34 cellular contexts compared by ENCODE assay signal in the genomic region with DNA sequence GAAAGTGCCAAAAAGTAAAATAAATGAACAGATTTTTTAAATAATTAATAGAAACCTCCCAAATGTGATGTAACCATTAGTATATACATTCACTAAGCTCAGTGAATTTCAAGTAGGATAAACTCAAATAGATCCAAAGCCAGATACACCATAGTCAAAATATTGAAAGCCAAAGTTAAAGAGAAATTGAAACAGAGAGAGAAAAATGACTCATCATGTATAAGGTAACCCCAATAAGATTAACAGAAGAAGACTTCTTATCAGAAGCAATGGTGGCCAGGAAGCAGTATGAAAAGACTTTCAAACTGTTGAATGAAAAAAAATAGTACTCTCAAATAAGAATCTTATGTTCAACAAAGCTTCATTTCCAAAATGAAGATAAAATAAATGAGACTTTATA.
A peak's percentile ranks its signal among the peaks of the same experiment; 100 is the strongest.
DNase-seq lines count a peak whose midpoint lies in the region; ATAC-seq and TF ChIP-seq lines count a peak whose summit lies in the region.
"Had no signal": no experiment of that assay in that cellular context is flagged by ENCODE, and none has a peak within 500 bp of the region (broad histone marks: within the 10 kb centered on the region; RNA-seq: fewer than 3 reads in every experiment).

No MANE protein-coding gene starts in this region.

- H3K9me3 ChIP-seq in OCI-LY3 (ENCODE audit: insufficient read depth, low read length), result no peaks in the 10 kb centered on the region
- H3K9me3 ChIP-seq: esophagus muscularis mucosa, heart left ventricle, upper lobe of left lung had no signal

- H3K4me2 ChIP-seq in OCI-LY3 (ENCODE audit: low read length), result 0 out of 2 replicates have a peak overlapping the region, but pooled peaks have one; percentile 10
- H3K4me2 ChIP-seq: GM23338 had no signal

- DNase-seq in GM13977 (ENCODE audit: low spot score), result peak; percentile 1
- no peak for DNase-seq in NOMO-1 (lab: John Stamatoyannopoulos, UW; ENCODE audit: unreplicated experiment in 2 of 2)
- DNase-seq in NCI-H2196 treated with DMSO at 0.1 percent for 48 hours (lab: John Stamatoyannopoulos, UW; ENCODE audit: unreplicated experiment), result no peak
- DNase-seq in stimulated activated naive CD8-positive, alpha-beta T cell treated with anti-CD3 and anti-CD28 coated beads, Interleukin-15, amount 100 ng/mL, for 72 hours, result no peak
- DNase-seq in NCI-H526 treated with DMSO at 0.1 percent for 48 hours (lab: John Stamatoyannopoulos, UW), result no peak
- DNase-seq: activated CD4-positive, alpha-beta memory T cell treated with anti-CD3 and anti-CD28 coated beads for 36 hours; activated CD4-positive, alpha-beta T cell treated with anti-CD3 and anti-CD28 coated beads for 1 hour; activated CD8-positive, alpha-beta memory T cell treated with anti-CD3 and anti-CD28 coated beads, Interleukin-2, amount 50 U/mL, for 4 hours; activated naive CD4-positive, alpha-beta T cell treated with anti-CD3 and anti-CD28 coated beads, Interleukin-2, amount 50 U/mL, for 16 hours; amygdala; brain microvascular endothelial cell; DMS79; foreskin fibroblast; heart left ventricle; HFFc6; kidney; NCI-H1092 treated with DMSO at 0.1 percent for 48 hours; NCI-H187; NCI-H524; PC-3; substantia nigra; upper lobe of left lung had no signal

- no peak overlapping the region for H3K27ac Mint-ChIP-seq in stimulated activated naive CD8-positive, alpha-beta T cell treated with anti-CD3 and anti-CD28 coated beads, Interleukin-15, amount 100 ng/mL, for 72 hours
- H3K27ac Mint-ChIP-seq: activated CD4-positive, alpha-beta memory T cell treated with anti-CD3 and anti-CD28 coated beads for 36 hours; activated T-helper 1 cell treated with anti-CD3 and anti-CD28 coated beads, Interleukin-12 subunit alpha, Interleukin-12 subunit beta, Interleukin-2, Interleukin-4 antibody, amounts not matched to agents 30 ng/mL and 10 ng/mL and 1 ng/mL, durations not matched to agents 14 hours and 24 hours and 36 hours; CD14-positive monocyte; GM23338; HFFc6; mesothelial cell of epicardium; stimulated activated memory B cell treated with anti-CD40 and anti-IgM and Interleukin-4, amounts not matched to agents 10 μg/mL and 1 μg/mL and 100 μg/mL, for 72 hours; T-helper 1 cell treated with Interleukin-12 subunit alpha and Interleukin-12 subunit beta and Interleukin-4 antibody, amounts not matched to agents 30 μg/mL and 1 μg/mL, for 36 hours had no signal

- no peak overlapping the region for H3K9ac ChIP-seq in OCI-LY3 (ENCODE audit: low read length)

- no peak overlapping the region for H3K27ac ChIP-seq in OCI-LY3 (ENCODE audit: low read length)
- H3K27ac ChIP-seq: brain microvascular endothelial cell, esophagus muscularis mucosa, heart left ventricle, SK-N-MC, skin epidermis, upper lobe of left lung had no signal

- H3K4me3 ChIP-seq in OCI-LY3 (ENCODE audit: low read length), result no peak overlapping the region
- H3K4me3 ChIP-seq: esophagus muscularis mucosa, GM23338, heart left ventricle, SK-N-MC, skin epidermis, upper lobe of left lung had no signal

- H3K79me2 ChIP-seq in OCI-LY3 (ENCODE audit: low read length), result no peaks in the 10 kb centered on the region

- no peaks in the 10 kb centered on the region for H3K27me3 Mint-ChIP-seq in stimulated activated naive CD8-positive, alpha-beta T cell treated with anti-CD3 and anti-CD28 coated beads, Interleukin-15, amount 100 ng/mL, for 72 hours
- H3K27me3 Mint-ChIP-seq: activated CD4-positive, alpha-beta memory T cell treated with anti-CD3 and anti-CD28 coated beads for 36 hours; stimulated activated memory B cell treated with anti-CD40 and anti-IgM and Interleukin-4, amounts not matched to agents 10 μg/mL and 1 μg/mL and 100 μg/mL, for 72 hours had no signal

- TF ChIP-seq CTCF in GM13977 (IDR thresholded peaks at IDR 0.05; ENCODE audit: extremely low read depth, insufficient read depth, missing control alignments) (no peak), OCI-LY3 (IDR thresholded peaks at IDR 0.05; ENCODE audit: low read depth, low read length) (no peak)

- H3K36me3 ChIP-seq in OCI-LY3 (replicated peaks; ENCODE audit: low read depth, low read length), result no peaks in the 10 kb centered on the region
- H3K36me3 ChIP-seq: brain microvascular endothelial cell, esophagus muscularis mucosa, heart left ventricle, upper lobe of left lung had no signal

- H3K4me3 Mint-ChIP-seq in stimulated activated naive CD8-positive, alpha-beta T cell treated with anti-CD3 and anti-CD28 coated beads, Interleukin-15, amount 100 ng/mL, for 72 hours, result no peak overlapping the region
- H3K4me3 Mint-ChIP-seq: activated CD4-positive, alpha-beta memory T cell treated with anti-CD3 and anti-CD28 coated beads for 36 hours; activated T-helper 1 cell treated with anti-CD3 and anti-CD28 coated beads, Interleukin-12 subunit alpha, Interleukin-12 subunit beta, Interleukin-2, Interleukin-4 antibody, amounts not matched to agents 30 ng/mL and 10 ng/mL and 1 ng/mL, durations not matched to agents 14 hours and 24 hours and 36 hours; CD14-positive monocyte; GM23338; HFFc6; mesothelial cell of epicardium; stimulated activated memory B cell treated with anti-CD40 and anti-IgM and Interleukin-4, amounts not matched to agents 10 μg/mL and 1 μg/mL and 100 μg/mL, for 72 hours; T-helper 1 cell treated with Interleukin-12 subunit alpha and Interleukin-12 subunit beta and Interleukin-4 antibody, amounts not matched to agents 30 μg/mL and 1 μg/mL, for 36 hours had no signal

- ATAC-seq in GM21423 (IDR thresholded peaks at IDR 0.05; ENCODE audit: unreplicated experiment) (peak; percentile 77), HG03135 (IDR thresholded peaks at IDR 0.05; ENCODE audit: unreplicated experiment) (peak; percentile 83)
- ATAC-seq in stimulated activated naive CD8-positive, alpha-beta T cell treated with anti-CD3 and anti-CD28 coated beads, Interleukin-15, amount 100 ng/mL, for 72 hours, result no peak
- ATAC-seq: GM23338; heart left ventricle; PC-3; stimulated activated memory B cell treated with anti-CD40 and anti-IgM and Interleukin-4, amounts not matched to agents 10 μg/mL and 1 μg/mL and 100 μg/mL, for 72 hours had no signal

- 0 out of 2 replicates have a peak overlapping the region, but pooled peaks have one; percentile 20 for H2AFZ ChIP-seq in OCI-LY3 (ENCODE audit: low read depth, low read length)
- H2AFZ ChIP-seq: GM23338 had no signal

- no peaks in the 10 kb centered on the region for H3K4me1 Mint-ChIP-seq in stimulated activated naive CD8-positive, alpha-beta T cell treated with anti-CD3 and anti-CD28 coated beads, Interleukin-15, amount 100 ng/mL, for 72 hours
- H3K4me1 Mint-ChIP-seq: CD14-positive monocyte; mesothelial cell of epicardium; stimulated activated memory B cell treated with anti-CD40 and anti-IgM and Interleukin-4, amounts not matched to agents 10 μg/mL and 1 μg/mL and 100 μg/mL, for 72 hours had no signal

- H4K20me1 ChIP-seq in OCI-LY3 (ENCODE audit: insufficient read depth, low read length), result no peaks in the 10 kb centered on the region

- H3K27me3 ChIP-seq in OCI-LY3 (ENCODE audit: low read depth, low read length), result no peaks in the 10 kb centered on the region
- H3K27me3 ChIP-seq: brain microvascular endothelial cell, esophagus muscularis mucosa, heart left ventricle, upper lobe of left lung had no signal

- in situ Hi-C loops in GM13977 (cut with MboI; ENCODE audit: low pct_unique_long_range_greater_than_20kb, low sequenced_read_pairs, unreplicated experiment), result no loop called here

- H3K4me1 ChIP-seq in OCI-LY3 (ENCODE audit: low read length), result peaks cover 9% of the 10 kb centered on the region
- H3K4me1 ChIP-seq: esophagus muscularis mucosa, heart left ventricle, upper lobe of left lung had no signal

- H3K9me3 Mint-ChIP-seq in stimulated activated naive CD8-positive, alpha-beta T cell treated with anti-CD3 and anti-CD28 coated beads, Interleukin-15, amount 100 ng/mL, for 72 hours, result no peaks in the 10 kb centered on the region
- H3K9me3 Mint-ChIP-seq: activated T-helper 1 cell treated with anti-CD3 and anti-CD28 coated beads, Interleukin-12 subunit alpha, Interleukin-12 subunit beta, Interleukin-2, Interleukin-4 antibody, amounts not matched to agents 30 ng/mL and 10 ng/mL and 1 ng/mL, durations not matched to agents 14 hours and 24 hours and 36 hours; CD14-positive monocyte; GM23338; HFFc6; mesothelial cell of epicardium; stimulated activated memory B cell treated with anti-CD40 and anti-IgM and Interleukin-4, amounts not matched to agents 10 μg/mL and 1 μg/mL and 100 μg/mL, for 72 hours; T-helper 1 cell treated with Interleukin-12 subunit alpha and Interleukin-12 subunit beta and Interleukin-4 antibody, amounts not matched to agents 30 μg/mL and 1 μg/mL, for 36 hours had no signal
